Comparison of ENCODE assay signal across 20 cellular contexts in genomic region chr3:114565201-114565600, GRCh38.
DNase-seq lines count a peak whose midpoint lies in the region; ATAC-seq and TF ChIP-seq lines count a peak whose summit lies in the region.
"Had no signal": no experiment of that assay in that cellular context is flagged by ENCODE, and none has a peak within 500 bp of the region (broad histone marks: within the 10 kb centered on the region; RNA-seq: fewer than 3 reads in every experiment).

No MANE protein-coding gene starts in this region.

- no peaks in the 10 kb centered on the region for H3K27me3 ChIP-seq in BE2C
- no peaks in the 10 kb centered on the region for H3K27me3 ChIP-seq in adipocyte (replicated peaks; ENCODE audit: control insufficient read depth, insufficient read depth, low read length)
- H3K27me3 ChIP-seq in left ventricle myocardium inferior (ENCODE audit: low read depth), result no peaks in the 10 kb centered on the region
- no peaks in the 10 kb centered on the region for H3K27me3 ChIP-seq in testis
- H3K27me3 ChIP-seq: foreskin keratinocyte had no signal

- intact Hi-C loops in left ventricle myocardium inferior (cut with micrococcal nuclease), result no loop called here
- intact Hi-C loops in testis (cut with DNase I; ENCODE audit: low total_unique reads), result no loop called here

- no peak overlapping the region for H3K27ac Mint-ChIP-seq in activated T-helper 17 cell treated with anti-CD3 and anti-CD28 coated beads, Interleukin-2, amount 50 U/mL, for 72 hours
- H3K27ac Mint-ChIP-seq: CD4-positive, alpha-beta T cell had no signal

- H3K27me3 Mint-ChIP-seq in activated T-helper 17 cell treated with anti-CD3 and anti-CD28 coated beads, Interleukin-2, amount 50 U/mL, for 72 hours, result no peaks in the 10 kb centered on the region
- H3K27me3 Mint-ChIP-seq: CD4-positive, alpha-beta T cell had no signal

- H3K27ac ChIP-seq in left ventricle myocardium inferior (replicated peaks) (peak overlapping the region; percentile 46), testis (no peak overlapping the region)
- H3K27ac ChIP-seq: foreskin keratinocyte, lower lobe of right lung, RWPE1 had no signal

- no peaks in the 10 kb centered on the region for H3K9me3 Mint-ChIP-seq in activated T-helper 17 cell treated with anti-CD3 and anti-CD28 coated beads, Interleukin-2, amount 50 U/mL, for 72 hours
- H3K9me3 Mint-ChIP-seq: CD4-positive, alpha-beta T cell had no signal

- peaks cover 5% of the 10 kb centered on the region for H3K36me3 Mint-ChIP-seq in activated T-helper 17 cell treated with anti-CD3 and anti-CD28 coated beads, Interleukin-2, amount 50 U/mL, for 72 hours (ENCODE audit: low read depth)

- ATAC-seq in activated T-helper 17 cell treated with anti-CD3 and anti-CD28 coated beads, Interleukin-2, amount 50 U/mL, for 72 hours (replicated peaks), result no peak
- no peak for ATAC-seq in HG03469 (IDR thresholded peaks at IDR 0.05; ENCODE audit: unreplicated experiment)
- ATAC-seq: foreskin keratinocyte, lower lobe of right lung had no signal

- H3K4me3 Mint-ChIP-seq in activated T-helper 17 cell treated with anti-CD3 and anti-CD28 coated beads, Interleukin-2, amount 50 U/mL, for 72 hours, result no peak overlapping the region
- H3K4me3 Mint-ChIP-seq: CD4-positive, alpha-beta T cell had no signal

- TF ChIP-seq CTCF in BE2C (IDR thresholded peaks at IDR 0.05; ENCODE audit: low read depth, low read length) (no peak), left ventricle myocardium inferior (IDR thresholded peaks at IDR 0.05; ENCODE audit: borderline replicate concordance) (no peak), testis (IDR thresholded peaks at IDR 0.05) (no peak)

- H3K4me1 Mint-ChIP-seq in activated T-helper 17 cell treated with anti-CD3 and anti-CD28 coated beads, Interleukin-2, amount 50 U/mL, for 72 hours, result no peaks in the 10 kb centered on the region

- no peak for TF ChIP-seq POLR2A in testis (IDR thresholded peaks at IDR 0.05)

- H3K9me3 ChIP-seq in BE2C (no peaks in the 10 kb centered on the region), adipocyte (ENCODE audit: control insufficient read depth, low read length) (no peaks in the 10 kb centered on the region), left ventricle myocardium inferior (replicated peaks) (peaks cover 13% of the 10 kb centered on the region), testis (no peaks in the 10 kb centered on the region)
- H3K9me3 ChIP-seq: lower lobe of right lung had no signal

- H3K4me1 ChIP-seq in BE2C (peaks cover 4% of the 10 kb centered on the region), adipocyte (ENCODE audit: control insufficient read depth, insufficient read depth, low read length) (peaks cover 35% of the 10 kb centered on the region), left ventricle myocardium inferior (peaks cover 79% of the 10 kb centered on the region), testis (no peaks in the 10 kb centered on the region)
- H3K4me1 ChIP-seq: lower lobe of right lung had no signal

- H3K9ac ChIP-seq in adipocyte (ENCODE audit: low read length), result peak overlapping the region; percentile 42

- DNase-seq in BE2C (peak; percentile 13), adipocyte (ENCODE audit: low read depth) (no peak), left ventricle myocardium inferior (peak; percentile 37), testis (peak; percentile 30), NK-92 (lab: John Stamatoyannopoulos, UW; ENCODE audit: unreplicated experiment) (no peak)
- no peak for DNase-seq in stimulated activated naive CD4-positive, alpha-beta T cell treated with Interleukin-2 at 50 U/mL for 16 hours (lab: John Stamatoyannopoulos, UW)
- DNase-seq: activated CD4-positive, alpha-beta T cell treated with anti-CD3 and anti-CD28 coated beads, Interleukin-2, amount 50 U/mL, for 48 hours; activated CD4-positive, CD25-positive, alpha-beta regulatory T cell; activated effector memory CD4-positive, alpha-beta T cell treated with anti-CD3 and anti-CD28 coated beads, Interleukin-2, amount 50 U/mL, for 16 hours; CD4-positive, alpha-beta T cell; foreskin keratinocyte; hypothalamus; KG1; lower lobe of right lung; NCI-H1694 treated with DMSO at 0.1 percent for 48 hours; NCI-H526 treated with DMSO at 0.1 percent for 48 hours; stimulated activated CD4-positive, alpha-beta T cell treated with anti-CD3 and anti-CD28 coated beads, Interleukin-12 subunit alpha, Interleukin-12 subunit beta, amount 100 ng/mL, for 4 hours had no signal

- 48 to 50% methylated on average over 8 of the region's 8 CpGs for WGBS in testis, 2 donors

- no peaks in the 10 kb centered on the region for H3K36me3 ChIP-seq in BE2C
- no peaks in the 10 kb centered on the region for H3K36me3 ChIP-seq in adipocyte (ENCODE audit: control insufficient read depth, insufficient read depth, low read length, severe bottlenecking)
- H3K36me3 ChIP-seq in left ventricle myocardium inferior, result peaks cover 7% of the 10 kb centered on the region
- H3K36me3 ChIP-seq in testis (ENCODE audit: low read depth, missing control alignments), result no peaks in the 10 kb centered on the region
- H3K36me3 ChIP-seq: lower lobe of right lung had no signal

- H3K4me3 ChIP-seq in BE2C (ENCODE audit: low read depth, low read length) (peak overlapping the region; percentile 2; the same call in 1 of the 2 replicates), adipocyte (ENCODE audit: low read length) (peak overlapping the region; percentile 56), left ventricle myocardium inferior (no peak overlapping the region), testis (no peak overlapping the region)
- H3K4me3 ChIP-seq: lower lobe of right lung had no signal

Comparison
In these comparisons a context has a peak if more than half of its experiments do, and no peak if none do; other contexts are left out.
1. DNase-seq: peak in BE2C (single experiment), left ventricle myocardium inferior (single experiment) and testis (single experiment); none in adipocyte (single experiment), stimulated activated naive CD4-positive, alpha-beta T cell treated with Interleukin-2 at 50 U/mL for 16 hours (single experiment) and NK-92 (single experiment).
2. H3K4me3 ChIP-seq: peak in BE2C (single experiment) and adipocyte (single experiment); none in left ventricle myocardium inferior (single experiment) and testis (0 of 2).